In genomic region chr2:177088542-177088941, GRCh38 we compare ENCODE assay signal across 27 cellular contexts.
"Had no signal": no experiment of that assay in that cellular context is flagged by ENCODE, and none has a peak within 500 bp of the region (broad histone marks: within the 10 kb centered on the region; RNA-seq: fewer than 3 reads in every experiment).

No MANE protein-coding gene starts in this region.

- H3K9me3 ChIP-seq: neutrophil, pancreas, prostate gland, spleen, suprapubic skin, testis, tibial artery, transverse colon, upper lobe of right lung, uterus had no signal

- H3K4me1 ChIP-seq: pancreas, prostate gland, spleen, suprapubic skin, testis, tibial artery, transverse colon, upper lobe of right lung, uterus had no signal

- H3K27ac ChIP-seq: neutrophil, pancreas, prostate gland, suprapubic skin, testis, tibial artery, transverse colon, upper lobe of right lung, uterus had no signal

- H3K4me3 ChIP-seq: pancreas, prostate gland, skin epidermis, smooth muscle cell, spleen, suprapubic skin, testis, tibial artery, transverse colon, upper lobe of right lung, uterus had no signal

- FAIRE-seq: pancreas had no signal

- ATAC-seq: naive thymus-derived CD4-positive, alpha-beta T cell; natural killer cell; pancreas; right cardiac atrium; sciatic nerve; stimulated activated memory B cell treated with anti-CD40 and anti-IgM and Interleukin-4, amounts not matched to agents 10 μg/mL and 1 μg/mL and 100 μg/mL, for 72 hours; stimulated activated naive CD8-positive, alpha-beta T cell treated with anti-CD3 and anti-CD28 coated beads, Interleukin-15, amount 100 ng/mL, for 72 hours; stimulated activated naive CD8-positive, alpha-beta T cell treated with anti-CD3 and anti-CD28 coated beads, Interleukin-15, Interleukin-2, amounts not matched to agents 100 U/mL and 50 U/mL, for 24 hours; upper lobe of right lung had no signal

- H3K36me3 ChIP-seq: neutrophil, pancreas, prostate gland, spleen, suprapubic skin, tibial artery, transverse colon, upper lobe of right lung, uterus had no signal

- H3K4me2 ChIP-seq: smooth muscle cell had no signal

- H3K27me3 ChIP-seq: neutrophil, pancreas, spleen, suprapubic skin, testis, tibial artery, transverse colon, upper lobe of right lung, uterus had no signal

- DNase-seq: naive thymus-derived CD4-positive, alpha-beta T cell; natural killer cell; nucleus accumbens; pancreas; right cardiac atrium; spleen; stimulated activated CD4-positive, alpha-beta T cell treated with anti-CD3 and anti-CD28 coated beads, Interleukin-12 subunit alpha, Interleukin-12 subunit beta, amount 100 ng/mL, for 4 hours; stimulated activated CD4-positive, alpha-beta T cell treated with anti-CD3 and anti-CD28 coated beads, Interleukin-1b, Interleukin-23, amount 100 ng/mL, for 48 hours; stimulated activated CD4-positive, alpha-beta T cell treated with anti-CD3 and anti-CD28 coated beads, Interleukin-4, amount 100 ng/mL, for 1 hour; stimulated activated CD4-positive, alpha-beta T cell treated with anti-CD3 and anti-CD28 coated beads, Interleukin-4, amount 100 ng/mL, for 4 hours; stimulated activated CD8-positive, alpha-beta memory T cell treated with anti-CD3 and anti-CD28 coated beads, Interleukin-4, amount 100 ng/mL, for 48 hours; stimulated activated naive CD4-positive, alpha-beta T cell; stimulated activated naive CD8-positive, alpha-beta T cell treated with anti-CD3 and anti-CD28 coated beads, Interleukin-15, amount 100 ng/mL, for 72 hours; stimulated activated naive CD8-positive, alpha-beta T cell treated with anti-CD3 and anti-CD28 coated beads, Interleukin-15, Interleukin-2, amounts not matched to agents 100 U/mL and 50 U/mL, for 24 hours; substantia nigra; testis; tibial artery; transverse colon; upper lobe of right lung; uterus had no signal
